In the genomic region with DNA sequence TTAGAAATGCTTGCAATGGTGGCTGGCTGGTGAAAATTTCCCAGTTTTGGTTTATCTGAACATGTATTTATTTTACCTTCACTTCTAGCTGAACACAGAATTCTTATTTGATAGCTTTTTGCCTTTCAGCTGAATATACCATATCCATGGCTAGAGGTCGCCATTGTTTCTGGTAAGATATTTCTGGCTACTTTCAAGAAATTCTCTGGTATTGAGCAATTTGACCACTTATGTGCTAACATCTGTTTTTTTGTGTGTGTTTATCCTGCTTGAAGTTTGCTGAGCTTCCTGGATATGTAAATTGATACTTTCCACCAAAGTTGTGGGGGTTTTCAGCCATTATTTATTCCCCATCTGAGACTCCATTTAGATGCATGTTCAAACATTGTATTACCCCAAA, we compare ENCODE assay signal across 10 cellular contexts.
A peak's percentile ranks its signal among the peaks of the same experiment; 100 is the strongest.
DNase-seq lines count a peak whose midpoint lies in the region; ATAC-seq and TF ChIP-seq lines count a peak whose summit lies in the region.
"Had no signal": no experiment of that assay in that cellular context is flagged by ENCODE, and none has a peak within 500 bp of the region (broad histone marks: within the 10 kb centered on the region; RNA-seq: fewer than 3 reads in every experiment).

No MANE protein-coding gene starts in this region.

- peaks cover 72% of the 10 kb centered on the region for H4K20me1 ChIP-seq in OCI-LY3 (ENCODE audit: insufficient read depth, low read length)

- no peaks in the 10 kb centered on the region for H3K27me3 Mint-ChIP-seq in activated T-cell treated with anti-CD3 and anti-CD28 coated beads, Interleukin-2, amount 50 U/mL, for 24 hours
- H3K27me3 Mint-ChIP-seq: stimulated activated naive CD8-positive, alpha-beta T cell treated with anti-CD3 and anti-CD28 coated beads, Interleukin-15, Interleukin-2, amounts not matched to agents 100 ng/mL and 50 ng/mL, for 24 hours had no signal

- H3K27ac Mint-ChIP-seq in activated T-cell treated with anti-CD3 and anti-CD28 coated beads, Interleukin-2, amount 50 U/mL, for 24 hours, result no peak overlapping the region
- H3K27ac Mint-ChIP-seq: stimulated activated naive CD8-positive, alpha-beta T cell treated with anti-CD3 and anti-CD28 coated beads, Interleukin-15, Interleukin-2, amounts not matched to agents 100 ng/mL and 50 ng/mL, for 24 hours had no signal

- H3K9me3 Mint-ChIP-seq in activated T-cell treated with anti-CD3 and anti-CD28 coated beads, Interleukin-2, amount 50 U/mL, for 24 hours, result no peaks in the 10 kb centered on the region
- H3K9me3 Mint-ChIP-seq: stimulated activated naive CD8-positive, alpha-beta T cell treated with anti-CD3 and anti-CD28 coated beads, Interleukin-15, Interleukin-2, amounts not matched to agents 100 ng/mL and 50 ng/mL, for 24 hours had no signal

- no peaks in the 10 kb centered on the region for H3K9me3 ChIP-seq in OCI-LY3 (ENCODE audit: insufficient read depth, low read length)

- peaks cover 96% of the 10 kb centered on the region for H3K79me2 ChIP-seq in OCI-LY3 (ENCODE audit: low read length)

- peaks cover 66% of the 10 kb centered on the region for H3K4me1 ChIP-seq in OCI-LY3 (ENCODE audit: low read length)

- H3K4me2 ChIP-seq in OCI-LY3 (ENCODE audit: low read length), result no peak overlapping the region

- H3K4me3 ChIP-seq in OCI-LY3 (ENCODE audit: low read length), result no peak overlapping the region

- peak; percentile 34 for ATAC-seq in GM18870 (IDR thresholded peaks at IDR 0.05; ENCODE audit: unreplicated experiment)

- H3K27ac ChIP-seq in OCI-LY3 (ENCODE audit: low read length), result no peak overlapping the region

- H2AFZ ChIP-seq in OCI-LY3 (ENCODE audit: low read depth, low read length), result no peak overlapping the region

- peaks cover 3% of the 10 kb centered on the region for H3K36me3 ChIP-seq in OCI-LY3 (replicated peaks; ENCODE audit: low read depth, low read length)

- no peak overlapping the region for H3K9ac ChIP-seq in OCI-LY3 (ENCODE audit: low read length)

- peaks cover 10% of the 10 kb centered on the region for H3K36me3 Mint-ChIP-seq in activated T-cell treated with anti-CD3 and anti-CD28 coated beads, Interleukin-2, amount 50 U/mL, for 24 hours (ENCODE audit: low read depth)

- no peak overlapping the region for H3K4me3 Mint-ChIP-seq in activated T-cell treated with anti-CD3 and anti-CD28 coated beads, Interleukin-2, amount 50 U/mL, for 24 hours
- H3K4me3 Mint-ChIP-seq: stimulated activated naive CD8-positive, alpha-beta T cell treated with anti-CD3 and anti-CD28 coated beads, Interleukin-15, Interleukin-2, amounts not matched to agents 100 ng/mL and 50 ng/mL, for 24 hours had no signal

- peak; percentile 73 to 84 for DNase-seq in AML-193 (lab: John Stamatoyannopoulos, UW)
- peak; percentile 66 for DNase-seq in fibroblast of the conjunctiva (ENCODE audit: low read depth)
- DNase-seq in NCI-H2081 (lab: John Stamatoyannopoulos, UW), result no peak
- no peak for DNase-seq in activated T-cell treated with anti-CD3 and anti-CD28 coated beads, Interleukin-2, amount 50 U/mL, for 24 hours
- no peak for DNase-seq in activated gamma-delta T cell treated with Interleukin-2 at 50 U/mL for 16 hours
- no peak for DNase-seq in mesenteric fat pad (ENCODE audit: low spot score)
- DNase-seq: NCI-H187 had no signal

- peak; percentile 94 for TF ChIP-seq CTCF in OCI-LY3 (IDR thresholded peaks at IDR 0.05; ENCODE audit: low read depth, low read length)

- peaks cover 71% of the 10 kb centered on the region for H3K4me1 Mint-ChIP-seq in activated T-cell treated with anti-CD3 and anti-CD28 coated beads, Interleukin-2, amount 50 U/mL, for 24 hours (ENCODE audit: low read depth)

- no peaks in the 10 kb centered on the region for H3K27me3 ChIP-seq in OCI-LY3 (ENCODE audit: low read depth, low read length)

Comparison
In these comparisons a context has a peak if more than half of its experiments do, and no peak if none do; other contexts are left out.
1. DNase-seq: peak in AML-193 (2 of 2) and fibroblast of the conjunctiva (single experiment); none in NCI-H2081 (0 of 2), activated T-cell treated with anti-CD3 and anti-CD28 coated beads, Interleukin-2, amount 50 U/mL, for 24 hours (single experiment), activated gamma-delta T cell treated with Interleukin-2 at 50 U/mL for 16 hours (single experiment) and mesenteric fat pad (single experiment).